In the genomic region with DNA sequence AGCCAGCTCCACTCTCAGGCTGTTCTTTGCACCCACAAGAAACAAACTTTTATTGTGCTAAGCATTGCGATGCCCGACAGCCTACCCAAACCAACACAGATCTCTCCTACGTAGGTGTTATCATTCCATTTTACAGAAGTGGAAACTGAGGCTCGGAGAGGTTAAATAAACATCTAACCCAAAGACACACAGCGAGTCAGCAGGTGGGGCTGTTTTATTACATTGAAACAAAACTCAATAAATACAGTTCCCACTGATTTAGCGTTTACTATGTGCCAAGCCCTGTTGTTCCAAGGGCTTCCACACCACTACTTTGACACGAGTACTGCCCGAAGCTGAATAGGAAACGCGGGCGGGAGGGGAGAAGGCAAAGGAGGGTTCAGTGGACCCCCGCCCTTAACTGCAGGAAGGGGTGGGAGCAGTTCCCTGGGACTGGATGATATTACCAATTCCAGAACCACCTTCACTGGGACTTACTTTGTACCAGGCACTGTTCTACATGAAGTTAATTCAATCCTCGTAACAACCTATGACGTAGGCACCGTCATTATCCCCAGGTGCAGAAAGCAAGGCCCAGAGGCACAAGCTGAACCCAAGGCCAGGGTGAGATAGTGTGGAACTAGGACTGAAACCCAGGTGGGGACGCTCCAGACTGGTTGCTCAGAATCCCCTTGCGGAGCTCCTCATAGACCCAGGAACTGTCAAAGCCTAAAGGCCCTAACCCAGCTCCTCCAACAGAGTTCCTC, we compare ENCODE assay signal across 10 cellular contexts. TPM values are rescaled to one million over a fixed set of nuclear protein-coding genes. Genes with fewer than 3 reads are reported as not detected.
DNase-seq lines count a peak whose midpoint lies in the region; ATAC-seq, FAIRE-seq and TF ChIP-seq lines count a peak whose summit lies in the region.
"Had no signal": no experiment of that assay in that cellular context is flagged by ENCODE, and none has a peak within 500 bp of the region (broad histone marks: within the 10 kb centered on the region; RNA-seq: fewer than 3 reads in every experiment).

No MANE protein-coding gene starts in this region.

- in situ Hi-C loops in K562 (cut with MboI): no loop called here

- H4K20me1 ChIP-seq in K562 (replicated peaks; ENCODE audit: control insufficient read depth, insufficient read depth, low read length): peaks cover 19% of the 10 kb centered on the region

- H3K9me3 ChIP-seq in K562 (replicated peaks; ENCODE audit: control insufficient read depth, insufficient read depth, low read depth, low read length): no peaks in the 10 kb centered on the region
- no peaks in the 10 kb centered on the region for H3K9me3 ChIP-seq in stomach smooth muscle (ENCODE audit: control insufficient read depth in 2 of 2, low read length in 2 of 2)

- BruUV-seq in K562 (replicated peaks; lab: Mats Ljungman, UMichigan): no TSS peak

- H3K4me1 ChIP-seq in K562 (replicated peaks in 1 of 2; ENCODE audit: control insufficient read depth in 2 of 2, insufficient read depth in 2 of 2, low read length in 2 of 2): peaks cover 5 to 9% of the 10 kb centered on the region in 2 experiments; a peak in 3 of 5 replicates
- peaks cover 47% of the 10 kb centered on the region for H3K4me1 ChIP-seq in stomach smooth muscle (ENCODE audit: control insufficient read depth, insufficient read depth, low read length)

- peak in 2 of 3 experiments; percentile 12 to 23; a peak in 2 of 6 replicates for TF ChIP-seq CTCF in K562 (IDR thresholded peaks at IDR 0.05 in 2 of 3, conservative IDR thresholded peaks at IDR 0.05 in 1 of 3; ENCODE audit: insufficient read depth in 2 of 3, low read depth in 1 of 3, low read length in 3 of 3)

- no peak for TF ChIP-seq EP300 in K562 (IDR thresholded peaks at IDR 0.05; ENCODE audit: low read length)

- WGBS in K562 (ENCODE audit: insufficient coverage, low coverage, missing lambda C conversion rate): 6% methylated on average over 17 of the region's 17 CpGs

- TF ChIP-seq RAD21 in K562 (CRISPR knock-in tag; conservative IDR thresholded peaks at IDR 0.05 in 1 of 2, IDR thresholded peaks at IDR 0.05 in 1 of 2): peak in 1 of 2 experiments; percentile 36; a peak in 1 of 4 replicates

- no peak overlapping the region for H3K4me2 ChIP-seq in K562 (ENCODE audit: insufficient read depth, low read length)

- H3K27me3 ChIP-seq in K562 (ENCODE audit: control insufficient read depth in 2 of 2, insufficient read depth in 2 of 2, low read length in 2 of 2) (peaks cover 74 to 96% of the 10 kb centered on the region in 2 experiments), stomach smooth muscle (ENCODE audit: control insufficient read depth in 1 of 2, insufficient read depth in 2 of 2, low read length in 2 of 2) (no peaks in the 10 kb centered on the region)

- H2AFZ ChIP-seq in K562 (ENCODE audit: low read depth, low read length): no peak overlapping the region

- no peak overlapping the region for H3K27ac ChIP-seq in K562 (ENCODE audit: extremely low read depth, low read depth, low read length)
- peak overlapping the region; percentile 92 for H3K27ac ChIP-seq in stomach smooth muscle (ENCODE audit: low read length)

- no peak for DNase-seq in HTR-8/SVneo (ENCODE audit: insufficient read length, low spot score)
- DNase-seq in K562 (ENCODE audit: extremely low read depth in 1 of 4, low spot score in 3 of 4): no peak
- DNase-seq in left colon: no peak
- no peak for DNase-seq in urothelium cell line (ENCODE audit: low spot score)
- DNase-seq in NCI-H1092 (lab: John Stamatoyannopoulos, UW): no peak
- DNase-seq: NCI-H187 treated with DMSO at 0.1 percent for 48 hours; stimulated activated naive CD8-positive, alpha-beta T cell treated with anti-CD3 and anti-CD28 coated beads, Interleukin-15, amount 100 ng/mL, for 72 hours had no signal

- no peaks in the 10 kb centered on the region for H3K9me1 ChIP-seq in K562 (ENCODE audit: control insufficient read depth, insufficient read depth, low read length)

- intact Hi-C loops in K562 (cut with micrococcal nuclease) (loop anchor here (5.0 kb wide), 1 partner anchor 146 kb away; no protein-coding TSS in a partner anchor), left colon (cut with DNase I, micrococcal nuclease) (no loop called here)

- TF ChIP-seq POLR2A in K562 (conservative IDR thresholded peaks at IDR 0.05): no peak

- POLR2A ChIA-PET in K562 (lab: Yijun Ruan, JAX): interaction anchor here (0.6 to 1.2 kb wide), 3 partner anchors 9 to 33 kb away, joined by 3 to 8 read pairs (median 3); no protein-coding TSS in a partner anchor

- ATAC-seq in K562: peak; percentile 9; the same call in 2 of the 3 replicates
- peak; percentile 64 for ATAC-seq in left colon
- no peak for ATAC-seq in HG03432 (IDR thresholded peaks at IDR 0.05; ENCODE audit: unreplicated experiment)
- ATAC-seq in GM18873 (IDR thresholded peaks at IDR 0.05; ENCODE audit: low FRiP score, unreplicated experiment): no peak
- ATAC-seq: stimulated activated naive CD8-positive, alpha-beta T cell treated with anti-CD3 and anti-CD28 coated beads, Interleukin-15, amount 100 ng/mL, for 72 hours had no signal

- H3K9ac ChIP-seq in K562 (ENCODE audit: insufficient read depth in 1 of 2, low read depth in 2 of 2, low read length in 2 of 2): no peak overlapping the region
- peak overlapping the region; percentile 35 to 81 for H3K9ac ChIP-seq in stomach smooth muscle (ENCODE audit: low read length in 2 of 2)

- FAIRE-seq in HTR-8/SVneo (lab: Jason Lieb, UNC) (peak; percentile 4), K562 (lab: Jason Lieb, UNC) (no peak), urothelium cell line (lab: Jason Lieb, UNC) (no peak)

- H3K36me3 ChIP-seq in K562 (ENCODE audit: control insufficient read depth, insufficient read depth, low read length): no peaks in the 10 kb centered on the region
- peaks cover 2 to 10% of the 10 kb centered on the region in 2 donors for H3K36me3 ChIP-seq in stomach smooth muscle (ENCODE audit: control insufficient read depth in 2 of 2, insufficient read depth in 2 of 2, low read length in 2 of 2)

- CTCF ChIA-PET in K562 (lab: Yijun Ruan, JAX; ENCODE audit: low intra/inter-chr PET ratio): no interaction called here

- H3K4me3 ChIP-seq in K562 (no peak overlapping the region), stomach smooth muscle (ENCODE audit: low read length in 2 of 2) (peak overlapping the region; percentile 2 to 61)

- H3K79me2 ChIP-seq in K562 (ENCODE audit: control insufficient read depth, insufficient read depth, low read length): no peaks in the 10 kb centered on the region

TF ChIP-seq in K562, 482 proteins besides CTCF, POLR2A, EP300 and RAD21 (continues in another document):
- TF ChIP-seq ESRRA (IDR thresholded peaks at IDR 0.05; ENCODE audit: borderline replicate concordance, low read depth): peak; percentile 84
- TF ChIP-seq, protein P1, sequence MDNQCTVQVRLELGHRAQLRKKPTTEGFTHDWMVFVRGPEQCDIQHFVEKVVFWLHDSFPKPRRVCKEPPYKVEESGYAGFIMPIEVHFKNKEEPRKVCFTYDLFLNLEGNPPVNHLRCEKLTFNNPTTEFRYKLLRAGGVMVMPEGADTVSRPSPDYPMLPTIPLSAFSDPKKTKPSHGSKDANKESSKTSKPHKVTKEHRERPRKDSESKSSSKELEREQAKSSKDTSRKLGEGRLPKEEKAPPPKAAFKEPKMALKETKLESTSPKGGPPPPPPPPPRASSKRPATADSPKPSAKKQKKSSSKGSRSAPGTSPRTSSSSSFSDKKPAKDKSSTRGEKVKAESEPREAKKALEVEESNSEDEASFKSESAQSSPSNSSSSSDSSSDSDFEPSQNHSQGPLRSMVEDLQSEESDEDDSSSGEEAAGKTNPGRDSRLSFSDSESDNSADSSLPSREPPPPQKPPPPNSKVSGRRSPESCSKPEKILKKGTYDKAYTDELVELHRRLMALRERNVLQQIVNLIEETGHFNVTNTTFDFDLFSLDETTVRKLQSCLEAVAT (IDR thresholded peaks at IDR 0.05): no peak

RNA-seq across cellular contexts. Expression of a gene that starts 19.3 kb away (rescaled TPM):
- 11.2 and 40.7 TPM in 2 replicates for total RNA-seq in K562 (2011; cell fraction: chromatin; rRNA removed; ENCODE audit: low replicate concordance)
- total RNA-seq in K562 (2011; cell fraction: nucleolus; rRNA removed): 26.5 and 44.0 TPM in 2 replicates
- total RNA-seq in K562 (2011; cell fraction: nucleoplasm; rRNA removed): 15.6 and 16.3 TPM in 2 replicates
- total RNA-seq in K562 (2014; rRNA removed) (27.2 and 28.7 TPM in 2 replicates), K562 (2014; rRNA removed; fragmentation: Illumina TruSeq; extraction: Trizol) (4.8 and 6.7 TPM in 2 replicates), K562 (2015; rRNA removed; fragmentation: Illumina TruSeq; extraction: Trizol) (16.6 and 17.0 TPM in 2 replicates), K562 (2021) (29.2 and 31.4 TPM in 2 replicates), left colon (1 to 10 TPM; 4.9 to 5.5 TPM)
- polyA plus RNA-seq in K562 (2011; rRNA removed) (18.8 and 22.1 TPM in 2 replicates), K562 (2014; fragmentation: Illumina TruSeq; extraction: Trizol) (15.2 and 21.6 TPM in 2 replicates), K562 (2014; fragmentation: Nextera tagmentation; extraction: Ambion mirVana) (under 1 TPM; 0.27 to 0.73 TPM), K562 (2014; rRNA removed) (31.2 and 34.3 TPM in 2 replicates)
- polyA plus RNA-seq in K562 (2011; cell fraction: cytosol; rRNA removed): 19.8 and 47.1 TPM in 2 replicates
- 30.2 and 60.5 TPM in 2 replicates for polyA plus RNA-seq in K562 (2011; cell fraction: nucleus; rRNA removed)
- polyA plus RNA-seq in K562 (2012): 27.3 and 32.5 TPM in 2 replicates
- 4.7 and 11.0 TPM in 2 replicates for polyA minus RNA-seq in K562 (2011; rRNA and poly(A)+ RNA removed)
- 15.9 and 21.1 TPM in 2 replicates for polyA minus RNA-seq in K562 (2011; cell fraction: cytosol; rRNA and poly(A)+ RNA removed)
- polyA minus RNA-seq in K562 (2011; cell fraction: nucleus; rRNA and poly(A)+ RNA removed): 13.7 and 17.0 TPM in 2 replicates

RNA-seq across cellular contexts. Expression of a gene that starts 34.8 kb away (rescaled TPM):
- 0.12 TPM in 2 replicates for total RNA-seq in K562 (2011; cell fraction: chromatin; rRNA removed; ENCODE audit: low replicate concordance)
- total RNA-seq in K562 (2011; cell fraction: nucleolus; rRNA removed): 0.13 and 0.17 TPM in 2 replicates
- 0.15 and 0.38 TPM in 2 replicates for total RNA-seq in K562 (2011; cell fraction: nucleoplasm; rRNA removed)
- total RNA-seq in K562 (2014; rRNA removed) (0.32 and 0.37 TPM in 2 replicates), K562 (2014; rRNA removed; fragmentation: Illumina TruSeq; extraction: Trizol) (0.15 and 0.26 TPM in 2 replicates), K562 (2015; rRNA removed; fragmentation: Illumina TruSeq; extraction: Trizol) (0.38 and 0.40 TPM in 2 replicates), K562 (2021) (0.67 and 1.0 TPM in 2 replicates), left colon (10 to 100 TPM in 1 of 2 donors, 1 to 10 TPM in 1; 5.4 to 14.7 TPM)
- polyA plus RNA-seq in K562 (2011; rRNA removed) (0.20 and 0.49 TPM in 2 replicates), K562 (2014; fragmentation: Illumina TruSeq; extraction: Trizol) (0.49 and 0.51 TPM in 2 replicates), K562 (2014; fragmentation: Nextera tagmentation; extraction: Ambion mirVana) (not detected), K562 (2014; rRNA removed) (0.44 and 0.50 TPM in 2 replicates)
- 0.78 and 0.85 TPM in 2 replicates for polyA plus RNA-seq in K562 (2011; cell fraction: cytosol; rRNA removed)
- polyA plus RNA-seq in K562 (2011; cell fraction: nucleus; rRNA removed): 0.15 and 0.47 TPM in 2 replicates
- 0.81 and 1.1 TPM in 2 replicates for polyA plus RNA-seq in K562 (2012)
- polyA minus RNA-seq in K562 (2011; rRNA and poly(A)+ RNA removed): 0.75 and 0.88 TPM in 2 replicates
- polyA minus RNA-seq in K562 (2011; cell fraction: cytosol; rRNA and poly(A)+ RNA removed): 0.46 and 0.76 TPM in 2 replicates
- 0.22 and 0.27 TPM in 2 replicates for polyA minus RNA-seq in K562 (2011; cell fraction: nucleus; rRNA and poly(A)+ RNA removed)

Comparison
In these comparisons a context has a peak if more than half of its experiments do, and no peak if none do; other contexts are left out.
1. ATAC-seq: peak in K562 (single experiment) and left colon (single experiment); none in HG03432 (single experiment) and GM18873 (single experiment).
2. H3K9ac ChIP-seq: peak in stomach smooth muscle (2 of 2); none in K562 (0 of 2).